ENCODE assay signal across 25 cellular contexts in genomic region chr4:6265546-6265945, GRCh38.
"Had no signal": no experiment of that assay in that cellular context is flagged by ENCODE, and none has a peak within 500 bp of the region (broad histone marks: within the 10 kb centered on the region; RNA-seq: fewer than 3 reads in every experiment).

No MANE protein-coding gene starts in this region.

- H3K4me3 ChIP-seq: left ventricle myocardium inferior, lung, neural progenitor cell, ovary, right atrium auricular region, right lobe of liver, spleen, suprapubic skin, thoracic aorta, tibial artery, uterus had no signal

- DNase-seq: islet precursor cell; left ventricle myocardium inferior; mesendoderm; naive B cell; natural killer cell; nephron progenitor cell; occipital lobe; ovary; right lobe of liver; small intestine; stimulated activated CD4-positive, alpha-beta T cell treated with anti-CD3 and anti-CD28 coated beads, Interleukin-4, amount 100 ng/mL, for 24 hours; stimulated activated naive CD4-positive, alpha-beta T cell; tibial artery; uterus had no signal

- H3K9me3 ChIP-seq: left ventricle myocardium inferior, neutrophil, ovary, right atrium auricular region, right lobe of liver, spleen, suprapubic skin, thoracic aorta, tibial artery, uterus had no signal

- H3K36me3 Mint-ChIP-seq: mesothelial cell of epicardium; naive B cell; natural killer cell; stimulated activated effector memory CD8-positive, alpha-beta T cell treated with anti-CD3 and anti-CD28 coated beads, Interleukin-12 subunit alpha, Interleukin-12 subunit beta, amount 100 ng/mL, for 72 hours; type B pancreatic cell had no signal

- H3K9ac ChIP-seq: neural progenitor cell had no signal

- H3K27ac ChIP-seq: left ventricle myocardium inferior, neural progenitor cell, neutrophil, ovary, right atrium auricular region, right lobe of liver, spleen, suprapubic skin, thoracic aorta, tibial artery, uterus had no signal

- FAIRE-seq: small intestine had no signal

- H3K36me3 ChIP-seq: left ventricle myocardium inferior, neural progenitor cell, neutrophil, ovary, right atrium auricular region, right lobe of liver, spleen, suprapubic skin, thoracic aorta, tibial artery, uterus had no signal

- ATAC-seq: natural killer cell; right lobe of liver; stimulated activated effector memory CD8-positive, alpha-beta T cell treated with anti-CD3 and anti-CD28 coated beads, Interleukin-12 subunit alpha, Interleukin-12 subunit beta, amount 100 ng/mL, for 72 hours had no signal

- H3K9me3 Mint-ChIP-seq: mesothelial cell of epicardium; naive B cell; natural killer cell; nephron progenitor cell; neural progenitor cell; stimulated activated effector memory CD8-positive, alpha-beta T cell treated with anti-CD3 and anti-CD28 coated beads, Interleukin-12 subunit alpha, Interleukin-12 subunit beta, amount 100 ng/mL, for 72 hours; stimulated activated naive CD8-positive, alpha-beta T cell treated with anti-CD3 and anti-CD28 coated beads, Interleukin-15, Interleukin-2, amounts not matched to agents 100 ng/mL and 50 ng/mL, for 24 hours; type B pancreatic cell had no signal

- H3K27ac Mint-ChIP-seq: mesothelial cell of epicardium; naive B cell; natural killer cell; nephron progenitor cell; neural progenitor cell; stimulated activated effector memory CD8-positive, alpha-beta T cell treated with anti-CD3 and anti-CD28 coated beads, Interleukin-12 subunit alpha, Interleukin-12 subunit beta, amount 100 ng/mL, for 72 hours; stimulated activated naive CD8-positive, alpha-beta T cell treated with anti-CD3 and anti-CD28 coated beads, Interleukin-15, Interleukin-2, amounts not matched to agents 100 ng/mL and 50 ng/mL, for 24 hours; type B pancreatic cell had no signal

- H3K4me2 ChIP-seq: neural progenitor cell had no signal

- H2AFZ ChIP-seq: neural progenitor cell had no signal

- H3K4me1 ChIP-seq: uterus had no signal

- H3K4me3 Mint-ChIP-seq: mesothelial cell of epicardium; natural killer cell; nephron progenitor cell; neural progenitor cell; stimulated activated effector memory CD8-positive, alpha-beta T cell treated with anti-CD3 and anti-CD28 coated beads, Interleukin-12 subunit alpha, Interleukin-12 subunit beta, amount 100 ng/mL, for 72 hours; stimulated activated naive CD8-positive, alpha-beta T cell treated with anti-CD3 and anti-CD28 coated beads, Interleukin-15, Interleukin-2, amounts not matched to agents 100 ng/mL and 50 ng/mL, for 24 hours; type B pancreatic cell had no signal

- H3K27me3 ChIP-seq: ovary, right atrium auricular region, right lobe of liver, suprapubic skin, uterus had no signal
